9 cellular contexts compared by ENCODE assay signal in genomic region chr4:168440442-168441264, GRCh38. TPM values are rescaled to one million over a fixed set of nuclear protein-coding genes. Genes with fewer than 3 reads are reported as not detected.
DNase-seq lines count a peak whose midpoint lies in the region; FAIRE-seq and TF ChIP-seq lines count a peak whose summit lies in the region.
"Had no signal": no experiment of that assay in that cellular context is flagged by ENCODE, and none has a peak within 500 bp of the region (broad histone marks: within the 10 kb centered on the region; RNA-seq: fewer than 3 reads in every experiment).

No MANE protein-coding gene starts in this region.

- peak; percentile 23 for FAIRE-seq in H54 (lab: Jason Lieb, UNC)
- FAIRE-seq: colon had no signal

- H3K4me3 ChIP-seq in foreskin fibroblast (ENCODE audit: low read depth in 1 of 2, low read length in 2 of 2), result no peak overlapping the region

- peak; percentile 74 for DNase-seq in ELR (ENCODE audit: low read depth)
- DNase-seq in H54 (ENCODE audit: insufficient read length, low spot score), result no peak
- DNase-seq in M059J (ENCODE audit: low read depth), result peak; percentile 78
- peak; percentile 64 to 79 for DNase-seq in foreskin fibroblast
- DNase-seq in foreskin melanocyte, result no peak
- DNase-seq in ureter (ENCODE audit: low spot score), result no peak
- DNase-seq in NCI-H146 (lab: John Stamatoyannopoulos, UW), result no peak
- no peak for DNase-seq in NCI-H2107 treated with DMSO at 0.1 percent for 48 hours (lab: John Stamatoyannopoulos, UW; ENCODE audit: unreplicated experiment)

- no peak for TF ChIP-seq CTCF in foreskin fibroblast (IDR thresholded peaks at IDR 0.05; ENCODE audit: low read depth, low read length)

- no peak for TF ChIP-seq POLR2A in H54 (IDR thresholded peaks at IDR 0.05; ENCODE audit: low read depth, low read length)

RNA-seq across cellular contexts. Expression of gene DDX60L, which starts 39.6 kb away (rescaled TPM):
- 17.0 and 21.5 TPM in 2 replicates for total RNA-seq in M059J (2014; rRNA removed; shearing (Covaris generic))
- total RNA-seq in ureter, result 16.3 TPM

RNA-seq across cellular contexts. Expression of gene PALLD, which starts 56.2 kb away (rescaled TPM):
- 21.6 and 46.0 TPM in 2 replicates for total RNA-seq in M059J (2014; rRNA removed; shearing (Covaris generic))
- 239 TPM for total RNA-seq in ureter

Comparison
In these comparisons a context has a peak if more than half of its experiments do, and no peak if none do; other contexts are left out.
1. DNase-seq: peak in ELR (single experiment), M059J (single experiment) and foreskin fibroblast (2 of 2); none in H54 (single experiment), foreskin melanocyte (single experiment), ureter (single experiment), NCI-H146 (single experiment) and NCI-H2107 treated with DMSO at 0.1 percent for 48 hours (single experiment).